In genomic region chr4:144583658-144584057, GRCh38 we compare ENCODE assay signal across 14 cellular contexts.
DNase-seq lines count a peak whose midpoint lies in the region; ATAC-seq and TF ChIP-seq lines count a peak whose summit lies in the region.
"Had no signal": no experiment of that assay in that cellular context is flagged by ENCODE, and none has a peak within 500 bp of the region (broad histone marks: within the 10 kb centered on the region; RNA-seq: fewer than 3 reads in every experiment).

No MANE protein-coding gene starts in this region.

- H2AFZ ChIP-seq in ACC112 (ENCODE audit: low read length, unreplicated experiment): peak overlapping the region; percentile 80

- no peak for TF ChIP-seq POLR2A in right lobe of liver (IDR thresholded peaks at IDR 0.05)
- no peak for TF ChIP-seq POLR2A in heart left ventricle (IDR thresholded peaks at IDR 0.05)

- TF ChIP-seq CTCF in epithelial cell of proximal tubule (conservative IDR thresholded peaks at IDR 0.05; ENCODE audit: low read depth, low read length): no peak
- no peak for TF ChIP-seq CTCF in right lobe of liver (IDR thresholded peaks at IDR 0.05)
- TF ChIP-seq CTCF in heart left ventricle (IDR thresholded peaks at IDR 0.05): no peak

- intact Hi-C loops in right lobe of liver (cut with DNase I) (no loop called here), heart left ventricle (cut with DNase I) (no loop called here)

- no peaks in the 10 kb centered on the region for H3K79me2 ChIP-seq in ACC112 (ENCODE audit: control insufficient read depth, insufficient read depth, low read length, unreplicated experiment)

- no peaks in the 10 kb centered on the region for H3K9me3 ChIP-seq in right lobe of liver
- H3K9me3 ChIP-seq in heart left ventricle: peaks cover 0 to 11% (median 0%) of the 10 kb centered on the region in 12 donors
- H3K9me3 ChIP-seq: Peyer's patch had no signal

- H3K27ac ChIP-seq in ACC112 (ENCODE audit: low read depth, low read length) (peak overlapping the region; percentile 96), right lobe of liver (peak overlapping the region in 1 of 3 donors; percentile 41), heart left ventricle (no peak overlapping the region)
- H3K27ac ChIP-seq: Peyer's patch had no signal

- peak; percentile 57 for DNase-seq in NCI-H226
- peak; percentile 73 for DNase-seq in epithelial cell of proximal tubule (ENCODE audit: low read depth)
- DNase-seq in right lobe of liver: no peak
- no peak for DNase-seq in stimulated activated naive CD8-positive, alpha-beta T cell treated with anti-CD3 and anti-CD28 coated beads, Interleukin-15, Interleukin-2, amounts not matched to agents 100 U/mL and 50 U/mL, for 24 hours
- DNase-seq in heart left ventricle: no peak
- no peak for DNase-seq in islet precursor cell
- DNase-seq: anterior cingulate cortex; Karpas-422; NCI-H1930; nephron progenitor cell; Peyer's patch; stimulated activated naive CD4-positive, alpha-beta T cell treated with Interleukin-2 at 50 U/mL for 16 hours had no signal

- H3K4me3 ChIP-seq in ACC112 (ENCODE audit: low read depth, low read length) (peak overlapping the region; percentile 61), epithelial cell of proximal tubule (ENCODE audit: low read depth, low read length) (no peak overlapping the region), right lobe of liver (no peak overlapping the region), heart left ventricle (no peak overlapping the region)
- H3K4me3 ChIP-seq: Peyer's patch had no signal

- H3K27me3 ChIP-seq in ACC112 (ENCODE audit: insufficient read depth, low read length) (no peaks in the 10 kb centered on the region), right lobe of liver (no peaks in the 10 kb centered on the region), heart left ventricle (no peaks in the 10 kb centered on the region)
- H3K27me3 ChIP-seq: Peyer's patch had no signal

- peak; percentile 87 to 92 (median 90) for ATAC-seq in right lobe of liver
- no peak for ATAC-seq in HG03521 (IDR thresholded peaks at IDR 0.05; ENCODE audit: unreplicated experiment)
- ATAC-seq in stimulated activated naive CD8-positive, alpha-beta T cell treated with anti-CD3 and anti-CD28 coated beads, Interleukin-15, Interleukin-2, amounts not matched to agents 100 U/mL and 50 U/mL, for 24 hours: no peak
- no peak for ATAC-seq in heart left ventricle

- H3K4me1 ChIP-seq in ACC112 (ENCODE audit: control insufficient read depth, insufficient read depth, low read length, unreplicated experiment): peaks cover 64% of the 10 kb centered on the region
- H3K4me1 ChIP-seq in right lobe of liver: peaks cover 0 to 24% (median 4%) of the 10 kb centered on the region in 4 donors
- H3K4me1 ChIP-seq in heart left ventricle: no peaks in the 10 kb centered on the region

- H3K36me3 ChIP-seq in ACC112 (ENCODE audit: insufficient read depth, low read length): no peaks in the 10 kb centered on the region
- H3K36me3 ChIP-seq in right lobe of liver: no peaks in the 10 kb centered on the region
- no peaks in the 10 kb centered on the region for H3K36me3 ChIP-seq in heart left ventricle
- H3K36me3 ChIP-seq: Peyer's patch had no signal

Comparison
In these comparisons a context has a peak if more than half of its experiments do, and no peak if none do; other contexts are left out.
1. DNase-seq: peak in NCI-H226 (single experiment) and epithelial cell of proximal tubule (single experiment); none in right lobe of liver (0 of 3), stimulated activated naive CD8-positive, alpha-beta T cell treated with anti-CD3 and anti-CD28 coated beads, Interleukin-15, Interleukin-2, amounts not matched to agents 100 U/mL and 50 U/mL, for 24 hours (single experiment), heart left ventricle (0 of 5) and islet precursor cell (single experiment).
2. ATAC-seq: peak in right lobe of liver (4 of 4); none in HG03521 (single experiment), stimulated activated naive CD8-positive, alpha-beta T cell treated with anti-CD3 and anti-CD28 coated beads, Interleukin-15, Interleukin-2, amounts not matched to agents 100 U/mL and 50 U/mL, for 24 hours (single experiment) and heart left ventricle (0 of 4).